ENCODE assay signal across 1 cellular context in genomic region chr15:43184407-43185160, GRCh38.
TF ChIP-seq lines count a peak whose summit lies in the region.

No MANE protein-coding gene starts in this region.

TF ChIP-seq in HCT116, 20 proteins besides CTCF, POLR2A, EP300 and RAD21 (continued from another document):
- TF ChIP-seq ZBTB33 (IDR thresholded peaks at IDR 0.05; ENCODE audit: extremely low read depth, insufficient replicate concordance, low read length) (no peak), ELF1 (IDR thresholded peaks at IDR 0.05; ENCODE audit: borderline replicate concordance, low read depth) (no peak), EZH2phosphoT487 (IDR thresholded peaks at IDR 0.05; ENCODE audit: borderline replicate concordance) (no peak), TCF7L2 (IDR thresholded peaks at IDR 0.05; ENCODE audit: borderline replicate concordance, extremely low read depth, insufficient read depth, insufficient read length) (no peak), ATF3 (IDR thresholded peaks at IDR 0.05) (no peak), JUND (IDR thresholded peaks at IDR 0.05) (no peak), FOSL1 (IDR thresholded peaks at IDR 0.05; ENCODE audit: low read depth) (no peak), CEBPB (IDR thresholded peaks at IDR 0.05; ENCODE audit: low read depth) (no peak)
TF ChIP-seq in HCT116: peak in this region for 0.
